In genomic region chr20:56458227-56458821, GRCh38 we compare ENCODE assay signal across 25 cellular contexts. TPM values are rescaled to one million over a fixed set of nuclear protein-coding genes. Genes with fewer than 3 reads are reported as not detected.
DNase-seq lines count a peak whose midpoint lies in the region; ATAC-seq and TF ChIP-seq lines count a peak whose summit lies in the region.
"Had no signal": no experiment of that assay in that cellular context is flagged by ENCODE, and none has a peak within 500 bp of the region (broad histone marks: within the 10 kb centered on the region; RNA-seq: fewer than 3 reads in every experiment).

No MANE protein-coding gene starts in this region.

- DNase-seq in activated CD4-positive, alpha-beta T cell treated with anti-CD3 and anti-CD28 coated beads, Interleukin-2, amount 10 ng/mL, durations not matched to agents 7 days and 5 days: no peak
- no peak for DNase-seq in activated CD4-positive, alpha-beta T cell treated with anti-CD3 and anti-CD28 coated beads, Interleukin-2, amount 50 U/mL, for 48 hours
- peak; percentile 33 for DNase-seq in NCI-H69 (lab: John Stamatoyannopoulos, UW)
- no peak for DNase-seq in central memory CD8-positive, alpha-beta T cell (ENCODE audit: low spot score in 2 of 2)
- DNase-seq in upper lobe of right lung: no peak
- DNase-seq in posterior cingulate gyrus: no peak
- DNase-seq in H7: no peak
- DNase-seq: activated CD4-positive, alpha-beta memory T cell treated with anti-CD3 and anti-CD28 coated beads, Interleukin-2, amount 10 ng/mL, durations not matched to agents 7 days and 5 days; activated CD4-positive, CD25-positive, alpha-beta regulatory T cell; activated gamma-delta T cell; EL; HCEC 1CT; kidney glomerular epithelial cell; mammary epithelial cell; NCI-H1092; NCI-H2029 treated with DMSO at 0.1 percent for 48 hours; NCI-H446 treated with DMSO at 0.1 percent for 48 hours; nucleus accumbens; retina; stimulated activated CD4-positive, alpha-beta T cell treated with anti-CD3 and anti-CD28 coated beads, Interleukin-2, amount 100 ng/mL, for 24 hours had no signal

- peaks cover 28% of the 10 kb centered on the region for H3K36me3 ChIP-seq in upper lobe of right lung
- H3K36me3 ChIP-seq in H7 (replicated peaks; ENCODE audit: control insufficient read depth, insufficient read depth, low read length): no peaks in the 10 kb centered on the region
- H3K36me3 ChIP-seq: BLaER1 had no signal

- intact Hi-C loops in upper lobe of right lung (cut with DNase I) (no loop called here), posterior cingulate gyrus (cut with DNase I) (no loop called here)

- POLR2A ChIA-PET in activated CD4-positive, alpha-beta T cell treated with anti-CD3 and anti-CD28 coated beads, Interleukin-2, amount 10 ng/mL, durations not matched to agents 7 days and 5 days (lab: Charles Lee): no interaction called here

- no peak overlapping the region for H3K27ac ChIP-seq in upper lobe of right lung
- H3K27ac ChIP-seq: BLaER1, HL-60 had no signal

- no peak for ATAC-seq in central memory CD8-positive, alpha-beta T cell (replicated peaks; ENCODE audit: extremely low read depth, poor library complexity, severe bottlenecking)
- ATAC-seq in upper lobe of right lung (peak; percentile 22), GM19035 (IDR thresholded peaks at IDR 0.05; ENCODE audit: unreplicated experiment) (no peak)

- H3K36me3 Mint-ChIP-seq in activated CD4-positive, alpha-beta T cell treated with anti-CD3 and anti-CD28 coated beads, Interleukin-2, amount 10 ng/mL, durations not matched to agents 7 days and 5 days (ENCODE audit: low read depth): peaks cover 20% of the 10 kb centered on the region
- H3K36me3 Mint-ChIP-seq in central memory CD8-positive, alpha-beta T cell (ENCODE audit: insufficient read depth): peaks cover 5% of the 10 kb centered on the region

- H3K4me3 ChIP-seq in upper lobe of right lung (no peak overlapping the region), H7 (ENCODE audit: insufficient read depth, low read depth, low read length) (no peak overlapping the region)
- H3K4me3 ChIP-seq: BLaER1, smooth muscle cell had no signal

- no peaks in the 10 kb centered on the region for H3K27me3 Mint-ChIP-seq in activated CD4-positive, alpha-beta T cell treated with anti-CD3 and anti-CD28 coated beads, Interleukin-2, amount 10 ng/mL, durations not matched to agents 7 days and 5 days
- no peaks in the 10 kb centered on the region for H3K27me3 Mint-ChIP-seq in central memory CD8-positive, alpha-beta T cell
- H3K27me3 Mint-ChIP-seq: activated CD4-positive, alpha-beta memory T cell treated with anti-CD3 and anti-CD28 coated beads, Interleukin-2, amount 10 ng/mL, durations not matched to agents 7 days and 5 days had no signal

- H3K9me3 ChIP-seq in upper lobe of right lung: no peaks in the 10 kb centered on the region
- H3K9me3 ChIP-seq: BLaER1 had no signal

- peaks cover 5% of the 10 kb centered on the region for H3K4me1 ChIP-seq in upper lobe of right lung

- H3K4me3 Mint-ChIP-seq in activated CD4-positive, alpha-beta T cell treated with anti-CD3 and anti-CD28 coated beads, Interleukin-2, amount 10 ng/mL, durations not matched to agents 7 days and 5 days: no peak overlapping the region
- no peak overlapping the region for H3K4me3 Mint-ChIP-seq in central memory CD8-positive, alpha-beta T cell
- H3K4me3 Mint-ChIP-seq: activated CD4-positive, alpha-beta memory T cell treated with anti-CD3 and anti-CD28 coated beads, Interleukin-2, amount 10 ng/mL, durations not matched to agents 7 days and 5 days; T-helper 2 cell treated with Interferon-gamma antibody and Interleukin-4, amounts not matched to agents 5 μg/mL and 100 μg/mL, for 36 hours had no signal

- peaks cover 53% of the 10 kb centered on the region for H3K4me1 Mint-ChIP-seq in activated CD4-positive, alpha-beta T cell treated with anti-CD3 and anti-CD28 coated beads, Interleukin-2, amount 10 ng/mL, durations not matched to agents 7 days and 5 days
- H3K4me1 Mint-ChIP-seq in central memory CD8-positive, alpha-beta T cell: peaks cover 17% of the 10 kb centered on the region

- no peak for TF ChIP-seq CTCF in upper lobe of right lung (IDR thresholded peaks at IDR 0.05)

- CTCF ChIA-PET in activated CD4-positive, alpha-beta T cell treated with anti-CD3 and anti-CD28 coated beads, Interleukin-2, amount 10 ng/mL, durations not matched to agents 7 days and 5 days (lab: Charles Lee): interaction anchor here (0.7 to 1.4 kb wide), 3 partner anchors 11 to 25 kb away, joined by 3 to 4 read pairs (median 3); no protein-coding TSS in a partner anchor

- H3K27me3 ChIP-seq in upper lobe of right lung (no peaks in the 10 kb centered on the region), H7 (ENCODE audit: control insufficient read depth, insufficient read depth, low read length) (no peaks in the 10 kb centered on the region)
- H3K27me3 ChIP-seq: BLaER1 had no signal

- H3K9me3 Mint-ChIP-seq in activated CD4-positive, alpha-beta T cell treated with anti-CD3 and anti-CD28 coated beads, Interleukin-2, amount 10 ng/mL, durations not matched to agents 7 days and 5 days: peaks cover 2% of the 10 kb centered on the region
- no peaks in the 10 kb centered on the region for H3K9me3 Mint-ChIP-seq in central memory CD8-positive, alpha-beta T cell
- H3K9me3 Mint-ChIP-seq: activated CD4-positive, alpha-beta memory T cell treated with anti-CD3 and anti-CD28 coated beads, Interleukin-2, amount 10 ng/mL, durations not matched to agents 7 days and 5 days; T-helper 2 cell treated with Interferon-gamma antibody and Interleukin-4, amounts not matched to agents 5 μg/mL and 100 μg/mL, for 36 hours had no signal

- peak overlapping the region; percentile 73 for H3K27ac Mint-ChIP-seq in activated CD4-positive, alpha-beta T cell treated with anti-CD3 and anti-CD28 coated beads, Interleukin-2, amount 10 ng/mL, durations not matched to agents 7 days and 5 days
- H3K27ac Mint-ChIP-seq in central memory CD8-positive, alpha-beta T cell (ENCODE audit: low read depth): peak overlapping the region; percentile 76
- H3K27ac Mint-ChIP-seq: activated CD4-positive, alpha-beta memory T cell treated with anti-CD3 and anti-CD28 coated beads, Interleukin-2, amount 10 ng/mL, durations not matched to agents 7 days and 5 days; T-helper 2 cell treated with Interferon-gamma antibody and Interleukin-4, amounts not matched to agents 5 μg/mL and 100 μg/mL, for 36 hours had no signal

RNA-seq across cellular contexts. Expression of gene RTF2, which starts 10.1 kb away (rescaled TPM):
- total RNA-seq in activated CD4-positive, alpha-beta T cell treated with anti-CD3 and anti-CD28 coated beads, Interleukin-2, amount 10 ng/mL, durations not matched to agents 7 days and 5 days: 100 to 1,000 TPM; 106 to 107 TPM
- 77.4 TPM for total RNA-seq in upper lobe of right lung
- total RNA-seq in H7 (2014; rRNA removed; shearing (Covaris generic)): 59.7 and 60.8 TPM in 2 replicates

RNA-seq across cellular contexts. Expression of gene CASS4, which starts 46.3 kb away (rescaled TPM):
- total RNA-seq in activated CD4-positive, alpha-beta T cell treated with anti-CD3 and anti-CD28 coated beads, Interleukin-2, amount 10 ng/mL, durations not matched to agents 7 days and 5 days: 1 to 10 TPM; 8.6 to 9.0 TPM
- 40.2 TPM for total RNA-seq in upper lobe of right lung
- not detected in 2 replicates for total RNA-seq in H7 (2014; rRNA removed; shearing (Covaris generic))
